Comparison of ENCODE assay signal across 1 cellular context in genomic region chr17:74442291-74442669, GRCh38.
TF ChIP-seq lines count a peak whose summit lies in the region.

No MANE protein-coding gene starts in this region.

TF ChIP-seq in A549, 52 proteins besides CTCF, POLR2A, EP300 and RAD21 (continued from another document):
- TF ChIP-seq HDAC2 (IDR thresholded peaks at IDR 0.05): no peak
- no peak for TF ChIP-seq TFCP2L1 (CRISPR knock-in tag; IDR thresholded peaks at IDR 0.05)
